In genomic region chr5:50666261-50667078, GRCh38 we compare ENCODE assay signal across 1 cellular context.
A peak's percentile ranks its signal among the peaks of the same experiment; 100 is the strongest.
TF ChIP-seq lines count a peak whose summit lies in the region.

PARP8 (plus strand) TSS chr5:50666637; CDS start chr5:50667096, 459 bp downstream.

TF ChIP-seq in GM12878, 131 proteins besides CTCF, POLR2A, EP300 and RAD21 (continued from another document):
- TF ChIP-seq PRDM15 (CRISPR knock-in tag; IDR thresholded peaks at IDR 0.05) (no peak), CREB1 (IDR thresholded peaks at IDR 0.05; ENCODE audit: low read depth) (0 out of 2 replicates have a peak, but pooled peaks have one; percentile 19), NKRF (conservative IDR thresholded peaks at IDR 0.05) (peak; percentile 58; the same call in 1 of the 2 replicates), GATAD2B (conservative IDR thresholded peaks at IDR 0.05; ENCODE audit: low read depth) (0 out of 2 replicates have a peak, but pooled peaks have one; percentile 46), SUPT20H (IDR thresholded peaks at IDR 0.05; ENCODE audit: borderline replicate concordance, control insufficient read depth, low read depth, low read length) (no peak), BHLHE40 (IDR thresholded peaks at IDR 0.05; ENCODE audit: borderline replicate concordance in 1 of 2, low read depth in 2 of 2, low read length in 1 of 2) (peak in 1 of 2 experiments; percentile 72; a peak in 2 of 4 replicates), EGR1 (IDR thresholded peaks at IDR 0.05; ENCODE audit: borderline replicate concordance in 1 of 2, low read depth in 2 of 2, low read length in 2 of 2) (0 out of 3 replicates have a peak, but pooled peaks of 1 of the 2 experiments have one; percentile 3), FOS (IDR thresholded peaks at IDR 0.05; ENCODE audit: borderline replicate concordance, extremely low read depth, insufficient read length) (no peak), JUNB (IDR thresholded peaks at IDR 0.05) (no peak), HSF1 (IDR thresholded peaks at IDR 0.05; ENCODE audit: low read depth, low read length) (no peak), RUNX3 (IDR thresholded peaks at IDR 0.05; ENCODE audit: low read length) (0 out of 2 replicates have a peak, but pooled peaks have one; percentile 14), CHD1 (IDR thresholded peaks at IDR 0.05; ENCODE audit: low read depth, low read length) (0 out of 2 replicates have a peak, but pooled peaks have one; percentile 22), IKZF2 (IDR thresholded peaks at IDR 0.05) (peak in 1 of 2 experiments; percentile 7; a peak in 2 of 4 replicates), KLF5 (IDR thresholded peaks at IDR 0.05; ENCODE audit: partially characterized antibody) (no peak), USF1 (IDR thresholded peaks at IDR 0.05; ENCODE audit: borderline replicate concordance, extremely low read length, insufficient read depth, low read depth, low read length) (no peak), NR2F1 (conservative IDR thresholded peaks at IDR 0.05) (peak; percentile 30; the same call in 1 of the 2 replicates), IKZF1 (conservative IDR thresholded peaks at IDR 0.05) (peak; percentile 66), CEBPB (IDR thresholded peaks at IDR 0.05; ENCODE audit: borderline replicate concordance in 1 of 2, low read depth in 2 of 2, low read length in 2 of 2) (no peak), TARDBP (IDR thresholded peaks at IDR 0.05; ENCODE audit: borderline replicate concordance) (no peak), BACH1 (IDR thresholded peaks at IDR 0.05; ENCODE audit: borderline replicate concordance) (peak; percentile 84), TCF3 (IDR thresholded peaks at IDR 0.05; ENCODE audit: borderline replicate concordance, insufficient read depth, low read depth, low read length) (0 out of 2 replicates have a peak, but pooled peaks have one; percentile 44), PAX8 (IDR thresholded peaks at IDR 0.05) (no peak), SUZ12 (IDR thresholded peaks at IDR 0.05; ENCODE audit: unreplicated experiment) (no peak), PBX3 (IDR thresholded peaks at IDR 0.05; ENCODE audit: insufficient replicate concordance, low read depth, low read length) (no peak), NBN (IDR thresholded peaks at IDR 0.05) (no peak)
